1 cellular context compared by ENCODE assay signal in the genomic region with DNA sequence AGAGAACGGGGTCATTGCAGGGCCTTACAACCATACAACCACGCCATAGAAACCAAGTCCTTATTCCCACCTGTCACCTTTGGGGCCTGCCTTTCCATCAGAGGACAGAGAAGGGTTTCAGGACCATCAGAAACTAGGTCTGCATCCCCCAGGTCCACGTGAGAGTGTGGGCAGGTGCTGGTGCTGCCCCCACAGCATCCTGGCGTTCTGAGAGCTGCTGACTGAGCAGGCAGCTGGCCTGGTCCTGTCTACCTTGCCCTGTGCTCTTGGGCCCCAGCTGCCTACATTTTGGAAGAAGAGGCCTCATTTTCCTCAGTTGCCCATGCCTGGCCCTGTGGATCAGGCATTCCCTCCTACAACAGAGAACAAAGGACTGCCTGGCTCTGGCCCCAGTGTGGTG.
TF ChIP-seq lines count a peak whose summit lies in the region.

No MANE protein-coding gene starts in this region.

TF ChIP-seq in endothelial cell of umbilical vein, 7 proteins besides CTCF, POLR2A, EP300 and RAD21:
- TF ChIP-seq GATA2 (IDR thresholded peaks at IDR 0.05; ENCODE audit: insufficient read depth, insufficient read length, low read depth, low read length) (no peak), MAX (IDR thresholded peaks at IDR 0.05; ENCODE audit: insufficient read depth, insufficient read length) (no peak), EZH2 (IDR thresholded peaks at IDR 0.05; ENCODE audit: borderline replicate concordance, low read depth, low read length, severe bottlenecking) (no peak), MYC (IDR thresholded peaks at IDR 0.05; ENCODE audit: low read depth, low read length) (no peak), FOS (IDR thresholded peaks at IDR 0.05; ENCODE audit: borderline replicate concordance, insufficient read depth, low read length) (no peak), JUN (IDR thresholded peaks at IDR 0.05; ENCODE audit: borderline replicate concordance, insufficient read depth, insufficient read length, low read depth) (no peak), POLR2AphosphoS5 (IDR thresholded peaks at IDR 0.05; ENCODE audit: insufficient read depth, low read depth, low read length) (no peak)
TF ChIP-seq in endothelial cell of umbilical vein: peak in this region for 0.
